In the genomic region with DNA sequence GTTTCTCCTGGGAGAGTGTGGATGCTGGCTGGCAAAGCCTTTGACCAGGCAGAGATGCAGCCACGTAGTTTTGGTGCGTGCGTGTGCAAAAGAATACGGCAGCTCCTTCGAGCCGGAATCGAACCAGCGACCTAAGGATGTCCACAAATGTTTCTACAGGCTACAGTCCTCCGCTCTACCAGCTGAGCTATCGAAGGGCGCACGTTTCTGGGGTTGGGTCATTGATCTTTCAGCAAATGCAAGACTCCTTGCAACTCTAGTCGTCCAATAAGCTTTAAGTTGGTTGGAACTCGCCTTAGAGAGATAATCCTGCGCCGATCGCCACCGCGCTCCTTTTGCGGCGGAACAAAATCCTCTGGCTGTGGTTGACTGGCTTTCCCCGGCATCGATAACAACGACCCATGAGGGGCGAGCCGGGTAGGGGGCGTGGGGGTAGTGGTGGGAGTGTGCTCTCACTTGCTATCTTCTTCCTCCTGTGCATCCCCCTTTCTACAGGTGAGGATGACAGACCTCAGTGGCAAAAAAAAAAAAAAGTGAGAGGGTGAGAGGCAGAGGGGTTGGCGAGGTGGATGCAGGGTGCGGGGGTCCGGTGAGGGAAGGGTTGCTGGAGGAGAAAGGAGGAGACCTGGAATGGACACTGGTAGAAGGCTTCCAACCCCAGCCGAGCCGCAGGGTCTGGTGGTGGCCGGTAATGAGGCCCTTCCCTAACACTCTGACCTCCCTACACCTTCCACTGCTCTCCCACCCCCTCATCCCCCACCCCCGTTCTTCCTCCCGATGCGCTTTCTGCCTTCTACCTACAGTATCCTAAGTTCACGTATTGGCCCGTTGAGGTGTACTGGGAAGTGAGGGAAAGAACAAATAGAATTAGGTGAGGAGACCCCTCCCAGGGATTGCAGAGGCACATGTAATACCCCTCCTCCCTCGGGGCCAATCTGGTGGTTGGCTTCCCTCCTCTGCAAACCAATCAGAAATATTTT, we compare ENCODE assay signal across 1 cellular context.
TF ChIP-seq lines count a peak whose summit lies in the region.

No MANE protein-coding gene starts in this region.

TF ChIP-seq in endothelial cell of umbilical vein, 7 proteins besides CTCF, POLR2A, EP300 and RAD21:
- TF ChIP-seq FOS (IDR thresholded peaks at IDR 0.05; ENCODE audit: borderline replicate concordance, insufficient read depth, low read length): no peak
- TF ChIP-seq, protein P1, sequence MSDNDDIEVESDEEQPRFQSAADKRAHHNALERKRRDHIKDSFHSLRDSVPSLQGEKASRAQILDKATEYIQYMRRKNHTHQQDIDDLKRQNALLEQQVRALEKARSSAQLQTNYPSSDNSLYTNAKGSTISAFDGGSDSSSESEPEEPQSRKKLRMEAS (IDR thresholded peaks at IDR 0.05; ENCODE audit: insufficient read depth, insufficient read length): no peak
- no peak for TF ChIP-seq EZH2 (IDR thresholded peaks at IDR 0.05; ENCODE audit: borderline replicate concordance, low read depth, low read length, severe bottlenecking)
- no peak for TF ChIP-seq MYC (IDR thresholded peaks at IDR 0.05; ENCODE audit: low read depth, low read length)
- TF ChIP-seq JUN (IDR thresholded peaks at IDR 0.05; ENCODE audit: borderline replicate concordance, insufficient read depth, insufficient read length, low read depth): no peak
- TF ChIP-seq GATA2 (IDR thresholded peaks at IDR 0.05; ENCODE audit: insufficient read depth, insufficient read length, low read depth, low read length): no peak
- TF ChIP-seq POLR2AphosphoS5 (IDR thresholded peaks at IDR 0.05; ENCODE audit: insufficient read depth, low read depth, low read length): no peak
